12 cellular contexts compared by ENCODE assay signal in genomic region chr2:117832905-117833613, GRCh38. TPM values are rescaled to one million over a fixed set of nuclear protein-coding genes. Genes with fewer than 3 reads are reported as not detected.
DNase-seq lines count a peak whose midpoint lies in the region; ATAC-seq and TF ChIP-seq lines count a peak whose summit lies in the region.
"Had no signal": no experiment of that assay in that cellular context is flagged by ENCODE, and none has a peak within 500 bp of the region (broad histone marks: within the 10 kb centered on the region; RNA-seq: fewer than 3 reads in every experiment).

No MANE protein-coding gene starts in this region.

- H3K27ac ChIP-seq in breast epithelium (no peak overlapping the region), fibroblast of lung (ENCODE audit: insufficient read depth, low read length) (no peak overlapping the region), colonic mucosa (no peak overlapping the region)
- H3K27ac ChIP-seq: C4-2B had no signal

- intact Hi-C loops in MCF 10A (cut with micrococcal nuclease) (no loop called here), breast epithelium (cut with DNase I; ENCODE audit: low total_unique reads) (loop anchor here (10.0 kb wide), 1 partner anchor 172 kb away; no protein-coding TSS in a partner anchor), colonic mucosa (cut with DNase I) (no loop called here)

- CTCF ChIA-PET in MCF 10A (lab: Yijun Ruan, JAX), result interaction anchor here (0.6 to 3.1 kb wide), 3 partner anchors 19 to 1121 kb away, joined by 3 to 19 read pairs (median 4); partner anchors contain the start of gene DDX18

- H4K20me1 ChIP-seq in fibroblast of lung (ENCODE audit: control insufficient read depth, extremely low read depth, insufficient read depth, low read length), result no peaks in the 10 kb centered on the region

- H3K36me3 ChIP-seq in breast epithelium, result no peaks in the 10 kb centered on the region
- H3K36me3 ChIP-seq in fibroblast of lung (ENCODE audit: control insufficient read depth, insufficient read depth, low read length), result no peaks in the 10 kb centered on the region
- H3K36me3 ChIP-seq in colonic mucosa, result peaks cover 4% of the 10 kb centered on the region

- H3K36me3 Mint-ChIP-seq in MCF 10A (ENCODE audit: insufficient read depth, unreplicated experiment), result peaks cover 67% of the 10 kb centered on the region
- peaks cover 6% of the 10 kb centered on the region for H3K36me3 Mint-ChIP-seq in T-helper 17 cell (ENCODE audit: low read depth)

- H3K27me3 ChIP-seq in breast epithelium (no peaks in the 10 kb centered on the region), fibroblast of lung (ENCODE audit: control insufficient read depth, insufficient read depth, low read length) (no peaks in the 10 kb centered on the region), colonic mucosa (no peaks in the 10 kb centered on the region)

- no peak for TF ChIP-seq POLR2A in breast epithelium (IDR thresholded peaks at IDR 0.05)

- H2AFZ ChIP-seq in fibroblast of lung (ENCODE audit: low read length), result no peak overlapping the region

- POLR2A ChIA-PET in MCF 10A (lab: Yijun Ruan, JAX), result no interaction called here

- TF ChIP-seq CTCF in MCF 10A (IDR thresholded peaks at IDR 0.05; ENCODE audit: unreplicated experiment) (no peak), breast epithelium (IDR thresholded peaks at IDR 0.05) (no peak), fibroblast of lung (conservative IDR thresholded peaks at IDR 0.05 in 1 of 2, IDR thresholded peaks at IDR 0.05 in 1 of 2; ENCODE audit: low read depth in 1 of 2, low read length in 2 of 2) (no peak), colonic mucosa (IDR thresholded peaks at IDR 0.05) (no peak)

- H3K4me2 ChIP-seq in fibroblast of lung (ENCODE audit: extremely low read depth, insufficient read depth, low read length), result no peak overlapping the region

- no peak overlapping the region for H3K4me3 ChIP-seq in breast epithelium
- H3K4me3 ChIP-seq in fibroblast of lung (replicated peaks in 1 of 4; ENCODE audit: control extremely low read depth in 1 of 4, insufficient read depth in 1 of 4, low read depth in 3 of 4, low read length in 4 of 4), result no peak overlapping the region
- no peak overlapping the region for H3K4me3 ChIP-seq in colonic mucosa

- H3K4me3 Mint-ChIP-seq in MCF 10A (ENCODE audit: unreplicated experiment) (no peak overlapping the region), T-helper 17 cell (no peak overlapping the region)
- no peak overlapping the region for H3K4me3 Mint-ChIP-seq in stimulated activated naive CD8-positive, alpha-beta T cell treated with anti-CD3 and anti-CD28 coated beads, Interleukin-15, amount 100 ng/mL, for 72 hours

- H3K27me3 Mint-ChIP-seq in MCF 10A (ENCODE audit: insufficient read depth, unreplicated experiment) (no peaks in the 10 kb centered on the region), T-helper 17 cell (no peaks in the 10 kb centered on the region)
- H3K27me3 Mint-ChIP-seq in stimulated activated naive CD8-positive, alpha-beta T cell treated with anti-CD3 and anti-CD28 coated beads, Interleukin-15, amount 100 ng/mL, for 72 hours, result no peaks in the 10 kb centered on the region

- peak; percentile 44 for ATAC-seq in T-helper 17 cell
- ATAC-seq in stimulated activated naive CD8-positive, alpha-beta T cell treated with anti-CD3 and anti-CD28 coated beads, Interleukin-15, amount 100 ng/mL, for 72 hours, result peak; percentile 34
- no peak for ATAC-seq in HG02678 (IDR thresholded peaks at IDR 0.05; ENCODE audit: unreplicated experiment)
- ATAC-seq: left ventricle myocardium superior had no signal

- no peaks in the 10 kb centered on the region for H3K9me3 Mint-ChIP-seq in MCF 10A (ENCODE audit: unreplicated experiment)
- H3K9me3 Mint-ChIP-seq in stimulated activated naive CD8-positive, alpha-beta T cell treated with anti-CD3 and anti-CD28 coated beads, Interleukin-15, amount 100 ng/mL, for 72 hours, result no peaks in the 10 kb centered on the region

- H3K79me2 ChIP-seq in fibroblast of lung (ENCODE audit: control insufficient read depth, insufficient read depth, low read length), result no peaks in the 10 kb centered on the region

- H3K4me1 Mint-ChIP-seq in MCF 10A (ENCODE audit: insufficient read depth, unreplicated experiment) (no peaks in the 10 kb centered on the region), T-helper 17 cell (peaks cover 9% of the 10 kb centered on the region)
- H3K4me1 Mint-ChIP-seq in stimulated activated naive CD8-positive, alpha-beta T cell treated with anti-CD3 and anti-CD28 coated beads, Interleukin-15, amount 100 ng/mL, for 72 hours, result peaks cover 20% of the 10 kb centered on the region

- H3K9me3 ChIP-seq in breast epithelium (no peaks in the 10 kb centered on the region), T-helper 17 cell (ENCODE audit: control insufficient read depth, low read length, poor library complexity, severe bottlenecking) (no peaks in the 10 kb centered on the region), fibroblast of lung (ENCODE audit: control insufficient read depth, insufficient read depth, low read depth, low read length) (no peaks in the 10 kb centered on the region), colonic mucosa (no peaks in the 10 kb centered on the region)

- H3K27ac Mint-ChIP-seq in MCF 10A (ENCODE audit: low read depth, unreplicated experiment) (no peak overlapping the region), T-helper 17 cell (peak overlapping the region; percentile 68)
- no peak overlapping the region for H3K27ac Mint-ChIP-seq in stimulated activated naive CD8-positive, alpha-beta T cell treated with anti-CD3 and anti-CD28 coated beads, Interleukin-15, amount 100 ng/mL, for 72 hours

- no peak overlapping the region for H3K9ac ChIP-seq in fibroblast of lung (ENCODE audit: insufficient read depth, low read length)
- H3K9ac ChIP-seq in colonic mucosa (ENCODE audit: low read depth in 2 of 2, low read length in 2 of 2), result no peak overlapping the region

- H3K4me1 ChIP-seq in breast epithelium (no peaks in the 10 kb centered on the region), fibroblast of lung (ENCODE audit: control insufficient read depth, extremely low read depth, insufficient read depth, low read length) (no peaks in the 10 kb centered on the region), colonic mucosa (no peaks in the 10 kb centered on the region)

- BruUV-seq in MCF 10A (replicated peaks; lab: Mats Ljungman, UMichigan), result no TSS peak

- DNase-seq in MCF 10A (ENCODE audit: unreplicated experiment), result peak; percentile 23
- no peak for DNase-seq in breast epithelium (ENCODE audit: low spot score in 2 of 2)
- no peak for DNase-seq in T-helper 17 cell
- DNase-seq in fibroblast of lung (ENCODE audit: low read depth in 2 of 2), result peak; percentile 34 to 36
- DNase-seq in stimulated activated naive CD8-positive, alpha-beta T cell treated with anti-CD3 and anti-CD28 coated beads, Interleukin-15, amount 100 ng/mL, for 72 hours, result no peak
- DNase-seq in colonic mucosa, result no peak
- no peak for DNase-seq in stimulated activated naive CD4-positive, alpha-beta T cell (lab: John Stamatoyannopoulos, UW)
- DNase-seq: effector memory CD4-positive, alpha-beta T cell; left ventricle myocardium superior; NCI-H2081 treated with DMSO at 0.1 percent for 48 hours had no signal

RNA-seq across cellular contexts. Expression of gene DDX18, which starts 18.6 kb away (rescaled TPM):
- 88.7 and 101 TPM in 2 replicates for total RNA-seq in MCF 10A (2022)
- 10 to 100 TPM; 46.1 to 63.7 (median 50.8) TPM for total RNA-seq in breast epithelium
- 100 to 1,000 TPM; 115 to 146 TPM for total RNA-seq in T-helper 17 cell
- 37.2 and 45.5 TPM in 2 replicates for total RNA-seq in fibroblast of lung
- 44.9 and 46.8 TPM in 2 replicates for polyA plus RNA-seq in fibroblast of lung
- polyA plus RNA-seq in fibroblast of lung (2012), result 36.8 and 41.1 TPM in 2 replicates
- 12.1 and 12.7 TPM in 2 replicates for polyA minus RNA-seq in fibroblast of lung (ENCODE audit: low replicate concordance)
- total RNA-seq in colonic mucosa, result 10 to 100 TPM; 42.0 to 63.3 TPM

Comparison
In these comparisons a context has a peak if more than half of its experiments do, and no peak if none do; other contexts are left out.
1. DNase-seq: peak in MCF 10A (single experiment) and fibroblast of lung (2 of 2); none in breast epithelium (0 of 2), T-helper 17 cell (0 of 3), stimulated activated naive CD8-positive, alpha-beta T cell treated with anti-CD3 and anti-CD28 coated beads, Interleukin-15, amount 100 ng/mL, for 72 hours (0 of 2), colonic mucosa (single experiment) and stimulated activated naive CD4-positive, alpha-beta T cell (0 of 6).